25 cellular contexts compared by ENCODE assay signal in the genomic region with DNA sequence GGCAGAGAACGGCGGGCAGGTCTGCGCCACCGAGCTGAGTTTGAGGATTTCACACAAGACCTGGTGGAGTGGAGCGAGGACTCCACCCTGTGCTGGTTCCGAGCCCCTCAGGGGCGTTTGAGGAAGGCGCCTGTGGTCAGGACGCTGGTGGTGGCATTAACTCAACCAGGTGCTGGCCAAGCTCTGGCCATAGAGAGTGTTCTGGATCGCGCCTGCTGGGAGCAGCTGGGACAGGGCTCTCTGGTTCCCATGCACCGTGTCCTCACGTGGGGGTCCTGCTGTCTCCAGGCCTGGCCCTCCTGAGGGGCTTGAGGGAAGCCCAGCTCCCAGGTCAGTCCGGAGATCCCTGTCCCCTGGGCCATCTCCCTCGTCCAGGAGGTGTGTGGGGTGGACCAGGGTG.
"Had no signal": no experiment of that assay in that cellular context is flagged by ENCODE, and none has a peak within 500 bp of the region (broad histone marks: within the 10 kb centered on the region; RNA-seq: fewer than 3 reads in every experiment).

No MANE protein-coding gene starts in this region.

- H3K27me3 Mint-ChIP-seq: progenitor cell of endocrine pancreas had no signal

- H3K4me1 ChIP-seq: neural progenitor cell, right lobe of liver, testis, thyroid gland, transverse colon, vagina had no signal

- H3K27me3 ChIP-seq: neural progenitor cell, ovary, right lobe of liver, testis, thyroid gland, upper lobe of left lung, vagina had no signal

- DNase-seq: hippocampal formation; mesendoderm; naive B cell; natural killer cell; nephron progenitor cell; ovary; retina; stimulated activated CD4-positive, alpha-beta T cell treated with anti-CD3 and anti-CD28 coated beads, Interleukin-1b, Interleukin-23, amount 100 ng/mL, for 48 hours; stimulated activated CD4-positive, alpha-beta T cell treated with anti-CD3 and anti-CD28 coated beads, Interleukin-2, amount 100 ng/mL, for 48 hours; stimulated activated CD4-positive, alpha-beta T cell treated with anti-CD3 and anti-CD28 coated beads, Interleukin-4, amount 100 ng/mL, for 4 hours; stimulated activated CD8-positive, alpha-beta memory T cell treated with anti-CD3 and anti-CD28 coated beads, Interleukin-4, amount 100 ng/mL, for 48 hours; stimulated activated naive CD4-positive, alpha-beta T cell treated with Interleukin-2 at 50 U/mL for 16 hours; stomach; testis; thyroid gland; transverse colon had no signal

- H3K9me3 ChIP-seq: ovary, right lobe of liver, testis, thyroid gland, transverse colon, vagina had no signal

- H3K27ac ChIP-seq: neural progenitor cell, ovary, right lobe of liver, stomach, testis, thyroid gland, transverse colon, upper lobe of left lung, vagina had no signal

- H3K36me3 ChIP-seq: neural progenitor cell, ovary, right lobe of liver, stomach, thyroid gland, transverse colon, upper lobe of left lung, vagina had no signal

- H3K4me3 ChIP-seq: lung, neural progenitor cell, ovary, right lobe of liver, smooth muscle cell, stomach, testis, thyroid gland, transverse colon, upper lobe of left lung, vagina had no signal

- ATAC-seq: natural killer cell; right lobe of liver; stimulated activated memory B cell treated with anti-CD40 and anti-IgM and Interleukin-4, amounts not matched to agents 10 μg/mL and 1 μg/mL and 100 μg/mL, for 72 hours had no signal

- H3K4me1 Mint-ChIP-seq: mesothelial cell of epicardium; nephron progenitor cell; neural progenitor cell; stimulated activated memory B cell treated with anti-CD40 and anti-IgM and Interleukin-4, amounts not matched to agents 10 μg/mL and 1 μg/mL and 100 μg/mL, for 72 hours had no signal

- H3K4me3 Mint-ChIP-seq: mesothelial cell of epicardium; natural killer cell; nephron progenitor cell; neural progenitor cell; stimulated activated memory B cell treated with anti-CD40 and anti-IgM and Interleukin-4, amounts not matched to agents 10 μg/mL and 1 μg/mL and 100 μg/mL, for 72 hours had no signal

- H3K27ac Mint-ChIP-seq: mesothelial cell of epicardium; naive B cell; natural killer cell; nephron progenitor cell; neural progenitor cell; progenitor cell of endocrine pancreas; stimulated activated memory B cell treated with anti-CD40 and anti-IgM and Interleukin-4, amounts not matched to agents 10 μg/mL and 1 μg/mL and 100 μg/mL, for 72 hours had no signal
